8 cellular contexts compared by ENCODE assay signal in the genomic region with DNA sequence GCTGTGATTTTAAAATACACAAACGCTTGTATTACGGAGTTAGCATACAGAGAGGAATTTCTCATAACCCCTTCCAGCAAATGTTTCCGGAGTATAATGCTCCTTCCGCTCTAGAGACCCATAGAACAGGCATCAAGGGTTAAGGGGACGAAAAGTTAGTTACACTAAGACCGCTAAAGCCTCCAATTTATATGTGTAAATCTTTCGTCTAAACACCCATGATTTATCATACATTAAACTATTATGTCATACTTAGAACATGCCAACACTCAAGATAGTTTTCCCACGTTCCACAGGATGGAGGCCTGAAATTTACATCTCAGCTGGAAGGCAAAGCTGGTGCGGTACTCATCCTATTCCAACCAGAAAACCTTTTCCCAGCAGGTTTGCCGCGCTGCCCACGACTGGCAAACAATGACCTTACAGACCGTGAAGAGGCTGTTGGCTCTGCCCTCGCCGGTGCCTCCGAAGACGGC. TPM values are rescaled to one million over a fixed set of nuclear protein-coding genes. Genes with fewer than 3 reads are reported as not detected.
DNase-seq lines count a peak whose midpoint lies in the region; ATAC-seq, FAIRE-seq and TF ChIP-seq lines count a peak whose summit lies in the region.

No MANE protein-coding gene starts in this region.

- BruUV-seq in Panc1 (replicated peaks; lab: Mats Ljungman, UMichigan), result no TSS peak

- peaks cover 0 to 37% (median 8%) of the 10 kb centered on the region in 11 experiments; a peak in 8 of 22 replicates for H4K20me1 ChIP-seq in BLaER1 treated with 17β-estradiol and CSF1 and Interleukin-3, amounts not matched to agents 10 nM and 100 nM

- peaks cover 34 to 70% (median 55%) of the 10 kb centered on the region in 11 experiments for H3K36me3 ChIP-seq in BLaER1 treated with 17β-estradiol and CSF1 and Interleukin-3, amounts not matched to agents 10 nM and 100 nM
- H3K36me3 ChIP-seq in Panc1 (ENCODE audit: control insufficient read depth, insufficient read depth, low read length) (peaks cover 28% of the 10 kb centered on the region), mesodermal cell (ENCODE audit: control insufficient read depth, insufficient read depth, low read length) (peaks cover 48% of the 10 kb centered on the region)

- POLR2A ChIA-PET in Panc1 (lab: Charles Lee), result no interaction called here

- ATAC-seq in GM18907 (IDR thresholded peaks at IDR 0.05; ENCODE audit: unreplicated experiment) (peak; percentile 21), HG03159 (IDR thresholded peaks at IDR 0.05; ENCODE audit: unreplicated experiment) (peak; percentile 11), Panc1 (peak; percentile 40)

- CTCF ChIA-PET in Panc1 (lab: Charles Lee), result no interaction called here

- in situ Hi-C loops in Panc1 (cut with HindIII; ENCODE audit: low pct_unique_long_range_greater_than_20kb, low sequenced_read_pairs), result no loop called here

- peak overlapping the region; percentile 89 to 96 (median 92) for H3K9ac ChIP-seq in BLaER1 treated with 17β-estradiol and CSF1 and Interleukin-3, amounts not matched to agents 10 nM and 100 nM

- WGBS in mesodermal cell (ENCODE audit: insufficient coverage in 2 of 2), 2 experiments, result 0 to 1% methylated on average over 7 to 11 of the region's 17 CpGs

- intact Hi-C loops in Panc1 (cut with micrococcal nuclease; ENCODE audit: unreplicated experiment), result no loop called here

- H3K27ac ChIP-seq in BLaER1 treated with 17β-estradiol and CSF1 and Interleukin-3, amounts not matched to agents 10 nM and 100 nM, result peak overlapping the region; percentile 87 to 96 (median 91)
- H3K27ac ChIP-seq in Panc1 (ENCODE audit: low read length), result peak overlapping the region; percentile 97
- peak overlapping the region; percentile 96 for H3K27ac ChIP-seq in mesodermal cell (ENCODE audit: low read depth, low read length, severe bottlenecking)

- no peak for FAIRE-seq in urothelium cell line (lab: Jason Lieb, UNC)

- no peaks in the 10 kb centered on the region for H3K9me3 ChIP-seq in BLaER1 treated with 17β-estradiol and CSF1 and Interleukin-3, amounts not matched to agents 10 nM and 100 nM (replicated peaks in 1 of 11)
- H3K9me3 ChIP-seq in Panc1 (ENCODE audit: control insufficient read depth, insufficient read depth, low read depth, low read length) (no peaks in the 10 kb centered on the region), mesodermal cell (ENCODE audit: control insufficient read depth, low read length) (no peaks in the 10 kb centered on the region)

- peak overlapping the region; percentile 69 to 96 (median 85) for H3K4me2 ChIP-seq in BLaER1 treated with 17β-estradiol and CSF1 and Interleukin-3, amounts not matched to agents 10 nM and 100 nM

- TF ChIP-seq CTCF in Panc1 (IDR thresholded peaks at IDR 0.05), result no peak

- DNase-seq in Panc1 (ENCODE audit: low read depth, low spot score) (no peak), dermis microvascular lymphatic vessel endothelial cell (ENCODE audit: low read depth in 2 of 2) (peak; percentile 12 to 62), urothelium cell line (ENCODE audit: low spot score) (peak; percentile 16)
- no peak for DNase-seq in activated CD4-positive, alpha-beta T cell treated with anti-CD3 and anti-CD28 coated beads for 48 hours

- peak overlapping the region; percentile 67 to 86 (median 80) for H3K4me3 ChIP-seq in BLaER1 treated with 17β-estradiol and CSF1 and Interleukin-3, amounts not matched to agents 10 nM and 100 nM
- H3K4me3 ChIP-seq in Panc1 (ENCODE audit: low read depth in 2 of 2, low read length in 2 of 2), result peak overlapping the region; percentile 69 to 96
- peak overlapping the region; percentile 68 for H3K4me3 ChIP-seq in mesodermal cell (ENCODE audit: extremely low read depth, insufficient read depth, low read length, poor library complexity, severe bottlenecking)

- H3K27me3 ChIP-seq in BLaER1 treated with 17β-estradiol and CSF1 and Interleukin-3, amounts not matched to agents 10 nM and 100 nM, result no peaks in the 10 kb centered on the region
- no peaks in the 10 kb centered on the region for H3K27me3 ChIP-seq in Panc1 (ENCODE audit: control insufficient read depth, insufficient read depth, low read length)

- H3K4me1 ChIP-seq in BLaER1 treated with 17β-estradiol and CSF1 and Interleukin-3, amounts not matched to agents 10 nM and 100 nM, result peaks cover 20 to 42% (median 27%) of the 10 kb centered on the region in 10 experiments
- H3K4me1 ChIP-seq in Panc1 (ENCODE audit: control insufficient read depth, insufficient read depth, low read length) (peaks cover 9% of the 10 kb centered on the region), mesodermal cell (ENCODE audit: control insufficient read depth, insufficient read depth, low read length, poor library complexity, severe bottlenecking) (no peaks in the 10 kb centered on the region)

RNA-seq across cellular contexts. Expression of a gene that starts 0.7 kb away (rescaled TPM):
- 42.4 TPM for total RNA-seq in Panc1 (2021; ENCODE audit: unreplicated experiment)
- polyA plus RNA-seq in Panc1 (2012; ENCODE audit: insufficient read length), result 19.8 TPM
- total RNA-seq in dermis microvascular lymphatic vessel endothelial cell, result 27.7 and 40.7 TPM in 2 replicates
- 68.2 TPM for polyA plus RNA-seq in mesodermal cell (2013, experiment 1 of 2)
- polyA plus RNA-seq in mesodermal cell (2013, experiment 2 of 2), result 66.0 TPM

RNA-seq across cellular contexts. Expression of a gene that starts 0.8 kb away (rescaled TPM):
- total RNA-seq in Panc1 (2021; ENCODE audit: unreplicated experiment), result 47.0 TPM
- 12.7 TPM for polyA plus RNA-seq in Panc1 (2012; ENCODE audit: insufficient read length)
- 14.6 and 14.7 TPM in 2 replicates for total RNA-seq in dermis microvascular lymphatic vessel endothelial cell
- polyA plus RNA-seq in mesodermal cell (2013, experiment 1 of 2), result 20.8 TPM
- polyA plus RNA-seq in mesodermal cell (2013, experiment 2 of 2), result 25.9 TPM

RNA-seq across cellular contexts. Expression of a gene that starts 20.9 kb away (rescaled TPM):
- total RNA-seq in Panc1 (2021; ENCODE audit: unreplicated experiment), result 6.3 TPM
- 3.5 TPM for polyA plus RNA-seq in Panc1 (2012; ENCODE audit: insufficient read length)
- 4.2 and 5.3 TPM in 2 replicates for total RNA-seq in dermis microvascular lymphatic vessel endothelial cell
- polyA plus RNA-seq in mesodermal cell (2013, experiment 1 of 2), result 13.1 TPM
- polyA plus RNA-seq in mesodermal cell (2013, experiment 2 of 2), result 13.6 TPM

Comparison
In these comparisons a context has a peak if more than half of its experiments do, and no peak if none do; other contexts are left out.
1. DNase-seq: peak in dermis microvascular lymphatic vessel endothelial cell (2 of 2) and urothelium cell line (single experiment); none in Panc1 (single experiment) and activated CD4-positive, alpha-beta T cell treated with anti-CD3 and anti-CD28 coated beads for 48 hours (single experiment).
2. Peak in every context shown above with its lines, with median percentiles within 50 percentile points of each other: H3K27ac ChIP-seq, H3K4me3 ChIP-seq and ATAC-seq.